In the genomic region with DNA sequence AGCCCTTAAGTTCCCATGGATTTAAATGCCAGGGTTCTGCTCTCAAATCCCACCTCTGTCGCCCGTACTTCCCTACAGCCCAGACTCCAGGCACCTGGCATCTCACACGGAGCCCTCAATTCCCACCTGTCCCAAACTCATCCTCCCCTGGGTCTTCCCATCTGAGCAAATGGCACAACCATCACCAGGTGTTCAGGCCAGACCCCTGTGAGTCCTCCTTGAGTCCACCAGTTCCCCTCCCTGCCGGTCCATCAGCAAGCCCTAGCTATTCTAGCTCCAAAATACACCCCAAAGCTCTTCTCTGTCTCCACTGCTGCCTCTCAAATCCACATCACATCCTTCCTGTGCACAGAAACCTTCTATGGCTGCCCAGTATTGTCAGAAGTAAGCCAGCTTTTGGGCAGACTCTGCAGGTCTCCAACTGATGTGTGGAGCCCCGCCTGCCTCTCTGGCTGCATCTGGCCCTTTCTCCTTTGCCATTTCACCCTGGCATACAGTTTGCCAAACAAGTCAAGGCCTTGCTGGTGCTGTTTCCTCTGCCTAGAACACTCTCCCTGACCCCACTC, we compare ENCODE assay signal across 8 cellular contexts.
A peak's percentile ranks its signal among the peaks of the same experiment; 100 is the strongest.
DNase-seq lines count a peak whose midpoint lies in the region; ATAC-seq and TF ChIP-seq lines count a peak whose summit lies in the region.
"Had no signal": no experiment of that assay in that cellular context is flagged by ENCODE, and none has a peak within 500 bp of the region (broad histone marks: within the 10 kb centered on the region; RNA-seq: fewer than 3 reads in every experiment).

No MANE protein-coding gene starts in this region.

- 87 to 98% (median 93%) methylated on average over 5 of the region's 5 CpGs for WGBS in stomach, 5 donors

- intact Hi-C loops in stomach (cut with DNase I; ENCODE audit: low total_unique reads) = no loop called here

- no peaks in the 10 kb centered on the region for H3K9me3 Mint-ChIP-seq in activated T-helper 17 cell treated with anti-CD3 and anti-CD28 coated beads, Interleukin-2, amount 50 U/mL, for 72 hours

- peaks cover 32 to 58% (median 47%) of the 10 kb centered on the region in 4 donors for H3K4me1 ChIP-seq in stomach

- TF ChIP-seq CTCF in stomach (IDR thresholded peaks at IDR 0.05) = no peak

- no peak for TF ChIP-seq POLR2A in stomach (IDR thresholded peaks at IDR 0.05)

- H3K4me1 Mint-ChIP-seq in activated T-helper 17 cell treated with anti-CD3 and anti-CD28 coated beads, Interleukin-2, amount 50 U/mL, for 72 hours = peaks cover 43% of the 10 kb centered on the region

- peak overlapping the region; percentile 86 for H3K27ac Mint-ChIP-seq in activated T-helper 17 cell treated with anti-CD3 and anti-CD28 coated beads, Interleukin-2, amount 50 U/mL, for 72 hours

- H3K9me3 ChIP-seq in KOPT-K1 (ENCODE audit: insufficient read depth, low read length, poor library complexity, severe bottlenecking) = no peaks in the 10 kb centered on the region
- no peaks in the 10 kb centered on the region for H3K9me3 ChIP-seq in stomach

- TF ChIP-seq EP300 in stomach (IDR thresholded peaks at IDR 0.05) = no peak

- no peak overlapping the region for H3K4me3 ChIP-seq in stomach

- DNase-seq in stomach (no peak), NCI-H345 treated with DMSO at 0.1 percent for 48 hours (lab: John Stamatoyannopoulos, UW; ENCODE audit: unreplicated experiment) (no peak), dedifferentiated amniotic fluid mesenchymal stem cell (ENCODE audit: extremely low spot score) (no peak)
- DNase-seq: left cardiac atrium had no signal

- H3K4me3 Mint-ChIP-seq in activated T-helper 17 cell treated with anti-CD3 and anti-CD28 coated beads, Interleukin-2, amount 50 U/mL, for 72 hours = peak overlapping the region; percentile 72

- H3K36me3 ChIP-seq in KOPT-K1 (ENCODE audit: insufficient read depth, low read length) (peaks cover 19% of the 10 kb centered on the region; the same call in 1 of the 2 replicates), stomach (peaks cover 0 to 61% (median 55%) of the 10 kb centered on the region in 4 donors)

- ATAC-seq in activated T-helper 17 cell treated with anti-CD3 and anti-CD28 coated beads, Interleukin-2, amount 50 U/mL, for 72 hours (replicated peaks) = no peak
- ATAC-seq in GM21447 (IDR thresholded peaks at IDR 0.05; ENCODE audit: unreplicated experiment) = no peak

- no peaks in the 10 kb centered on the region for H3K27me3 Mint-ChIP-seq in activated T-helper 17 cell treated with anti-CD3 and anti-CD28 coated beads, Interleukin-2, amount 50 U/mL, for 72 hours

- H3K36me3 Mint-ChIP-seq in activated T-helper 17 cell treated with anti-CD3 and anti-CD28 coated beads, Interleukin-2, amount 50 U/mL, for 72 hours (ENCODE audit: low read depth) = peaks cover 64% of the 10 kb centered on the region

- H3K27ac ChIP-seq in KOPT-K1 (ENCODE audit: low read depth, low read length, poor library complexity, severe bottlenecking) = peak overlapping the region; percentile 75
- peak overlapping the region; percentile 72 for H3K27ac ChIP-seq in layer of hippocampus (ENCODE audit: low read depth, low read length)
- H3K27ac ChIP-seq in stomach = peak overlapping the region; percentile 13 to 89 (median 56)

- H3K27me3 ChIP-seq in layer of hippocampus (ENCODE audit: control insufficient read depth, insufficient read depth, low read length) = no peaks in the 10 kb centered on the region
- no peaks in the 10 kb centered on the region for H3K27me3 ChIP-seq in stomach
